In genomic region chr4:41359069-41359769, GRCh38 we compare ENCODE assay signal across 11 cellular contexts.
DNase-seq lines count a peak whose midpoint lies in the region; ATAC-seq and TF ChIP-seq lines count a peak whose summit lies in the region.
"Had no signal": no experiment of that assay in that cellular context is flagged by ENCODE, and none has a peak within 500 bp of the region (broad histone marks: within the 10 kb centered on the region; RNA-seq: fewer than 3 reads in every experiment).

No MANE protein-coding gene starts in this region.

- peak in 1 of 2 donors; percentile 17 for TF ChIP-seq CTCF in right atrium auricular region (IDR thresholded peaks at IDR 0.05)
- TF ChIP-seq CTCF in VCaP (conservative IDR thresholded peaks at IDR 0.05) = peak; percentile 38
- peak; percentile 27 for TF ChIP-seq CTCF in lower lobe of right lung (IDR thresholded peaks at IDR 0.05)

- peaks cover 0 to 33% of the 10 kb centered on the region in 2 donors for H3K4me1 ChIP-seq in right atrium auricular region
- peaks cover 21% of the 10 kb centered on the region for H3K4me1 ChIP-seq in lower lobe of right lung

- no peaks in the 10 kb centered on the region for H3K9me3 ChIP-seq in right atrium auricular region
- H3K9me3 ChIP-seq in lower lobe of right lung = no peaks in the 10 kb centered on the region

- peak overlapping the region; percentile 22 to 87 for H3K27ac ChIP-seq in right atrium auricular region
- peak overlapping the region; percentile 98 for H3K27ac ChIP-seq in VCaP
- H3K27ac ChIP-seq in lower lobe of right lung = peak overlapping the region; percentile 79

- H3K4me3 ChIP-seq in right atrium auricular region (no peak overlapping the region), lower lobe of right lung (peak overlapping the region; percentile 80)

- intact Hi-C loops in Right ventricle myocardium superior (cut with DNase I) (no loop called here), lower lobe of right lung (cut with DNase I) (no loop called here)

- H3K27me3 ChIP-seq in right atrium auricular region (no peaks in the 10 kb centered on the region), lower lobe of right lung (ENCODE audit: low read depth) (no peaks in the 10 kb centered on the region)

- H3K36me3 ChIP-seq in right atrium auricular region = no peaks in the 10 kb centered on the region
- H3K36me3 ChIP-seq in lower lobe of right lung = no peaks in the 10 kb centered on the region

- DNase-seq in right atrium auricular region (ENCODE audit: low spot score) = no peak
- DNase-seq in Right ventricle myocardium superior = no peak
- DNase-seq in lower lobe of right lung = peak; percentile 67
- no peak for DNase-seq in medulla oblongata (ENCODE audit: extremely low spot score)
- no peak for DNase-seq in OCI-M2 (lab: John Stamatoyannopoulos, UW; ENCODE audit: unreplicated experiment)
- DNase-seq: kidney glomerular epithelial cell; OCI-M1; stimulated activated CD4-positive, alpha-beta T cell treated with anti-CD3 and anti-CD28 coated beads, Interleukin-2, amount 100 ng/mL, for 24 hours had no signal

- ATAC-seq in Right ventricle myocardium superior (ENCODE audit: poor library complexity) (no peak), lower lobe of right lung (peak; percentile 57 to 71), HG03097 (IDR thresholded peaks at IDR 0.05; ENCODE audit: low FRiP score, unreplicated experiment) (no peak), GM21825 (IDR thresholded peaks at IDR 0.05; ENCODE audit: unreplicated experiment) (no peak)

Comparison
In these comparisons a context has a peak if more than half of its experiments do, and no peak if none do; other contexts are left out.
1. ATAC-seq: peak in lower lobe of right lung (2 of 2); none in Right ventricle myocardium superior (single experiment), HG03097 (single experiment) and GM21825 (single experiment).
2. Peak in every context shown above with its lines, with median percentiles within 50 percentile points of each other: H3K27ac ChIP-seq.